In the genomic region with DNA sequence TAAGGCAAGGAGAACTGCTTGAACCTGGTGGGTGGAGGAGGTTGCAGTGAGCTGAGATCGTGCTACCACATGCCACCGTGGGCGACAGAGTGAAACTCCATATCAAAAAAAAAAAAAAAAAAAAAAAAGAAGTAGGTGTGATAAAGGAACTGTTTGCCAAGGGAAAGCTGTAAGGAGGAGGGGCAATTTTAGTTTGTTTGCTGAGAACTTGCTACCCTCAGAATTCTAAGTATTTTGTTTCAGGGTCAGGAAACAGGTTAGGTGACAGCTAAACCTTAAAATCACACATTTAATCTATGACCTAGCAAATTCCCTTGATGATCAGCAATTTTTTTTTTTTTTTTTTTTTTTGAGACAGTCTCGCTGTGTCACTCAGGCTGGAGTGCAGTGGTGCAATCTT, we compare ENCODE assay signal across 15 cellular contexts.
"Had no signal": no experiment of that assay in that cellular context is flagged by ENCODE, and none has a peak within 500 bp of the region (broad histone marks: within the 10 kb centered on the region; RNA-seq: fewer than 3 reads in every experiment).

No MANE protein-coding gene starts in this region.

- H3K4me1 Mint-ChIP-seq: memory B cell; stimulated activated naive CD8-positive, alpha-beta T cell treated with anti-CD3 and anti-CD28 coated beads, Interleukin-15, amount 100 ng/mL, for 72 hours had no signal

- H3K36me3 ChIP-seq: breast epithelium, gastroesophageal sphincter, heart right ventricle, left lung, right lobe of liver had no signal

- H3K4me2 ChIP-seq: smooth muscle cell had no signal

- H3K4me3 ChIP-seq: breast epithelium, gastroesophageal sphincter, heart right ventricle, left lung, right lobe of liver, smooth muscle cell had no signal

- FAIRE-seq: islet of Langerhans had no signal

- H3K4me1 ChIP-seq: breast epithelium, gastroesophageal sphincter, left lung, right lobe of liver had no signal

- H3K9me3 Mint-ChIP-seq: memory B cell, nephron, type B pancreatic cell had no signal

- H3K27me3 ChIP-seq: breast epithelium, gastroesophageal sphincter, heart right ventricle, left lung, right lobe of liver had no signal

- H3K27ac Mint-ChIP-seq: activated T-helper 2 cell treated with anti-CD3 and anti-CD28 coated beads, Interferon-gamma antibody, Interleukin-2, Interleukin-4, amounts not matched to agents 10 μg/mL and 5 μg/mL and 100 μg/mL, durations not matched to agents 14 hours and 24 hours and 36 hours; memory B cell; nephron; stimulated activated naive CD8-positive, alpha-beta T cell treated with anti-CD3 and anti-CD28 coated beads, Interleukin-15, amount 100 ng/mL, for 72 hours; type B pancreatic cell had no signal

- H3K27me3 Mint-ChIP-seq: memory B cell; stimulated activated naive CD8-positive, alpha-beta T cell treated with anti-CD3 and anti-CD28 coated beads, Interleukin-15, amount 100 ng/mL, for 72 hours; type B pancreatic cell had no signal

- DNase-seq: activated CD4-positive, CD25-positive, alpha-beta regulatory T cell; aorta; dermis blood vessel endothelial cell; heart right ventricle; left lung; right lobe of liver; stimulated activated naive CD8-positive, alpha-beta T cell treated with anti-CD3 and anti-CD28 coated beads, Interleukin-15, amount 100 ng/mL, for 72 hours had no signal

- H3K9me3 ChIP-seq: breast epithelium, gastroesophageal sphincter, heart right ventricle, left lung, right lobe of liver had no signal

- H3K27ac ChIP-seq: breast epithelium, gastroesophageal sphincter, heart right ventricle, left lung, right lobe of liver had no signal

- H3K4me3 Mint-ChIP-seq: memory B cell; nephron; stimulated activated naive CD8-positive, alpha-beta T cell treated with anti-CD3 and anti-CD28 coated beads, Interleukin-15, amount 100 ng/mL, for 72 hours; type B pancreatic cell had no signal

- ATAC-seq: gastroesophageal sphincter; heart right ventricle; left lung; right lobe of liver; stimulated activated naive CD8-positive, alpha-beta T cell treated with anti-CD3 and anti-CD28 coated beads, Interleukin-15, amount 100 ng/mL, for 72 hours had no signal
